In the genomic region with DNA sequence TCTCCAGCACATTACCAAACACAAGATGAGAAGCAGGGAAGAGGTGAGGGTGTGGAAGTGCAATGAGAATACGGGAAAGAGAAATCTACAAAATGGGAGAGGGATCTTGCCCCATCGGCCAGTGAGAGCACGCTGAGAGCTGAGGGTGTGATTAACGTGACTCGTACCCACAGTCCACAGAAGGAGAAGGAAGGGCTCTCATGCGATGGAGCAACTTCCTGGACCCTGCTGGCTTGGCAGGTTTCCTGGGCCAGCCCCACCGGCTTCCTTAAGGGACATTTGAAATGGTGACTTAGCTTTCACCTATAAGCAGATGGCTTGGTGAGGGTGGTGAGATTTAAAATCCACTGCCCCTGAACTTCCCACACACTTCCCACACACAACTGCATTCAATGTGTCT, we compare ENCODE assay signal across 1 cellular context.
TF ChIP-seq lines count a peak whose summit lies in the region.

No MANE protein-coding gene starts in this region.

TF ChIP-seq in H1, 55 proteins besides CTCF, POLR2A, EP300 and RAD21 (continued from another document):
- TF ChIP-seq TBP (IDR thresholded peaks at IDR 0.05; ENCODE audit: low read depth, low read length) (no peak), CBX5 (IDR thresholded peaks at IDR 0.05; ENCODE audit: low read depth, low read length) (no peak)
